Comparison of ENCODE assay signal across 8 cellular contexts in the genomic region with DNA sequence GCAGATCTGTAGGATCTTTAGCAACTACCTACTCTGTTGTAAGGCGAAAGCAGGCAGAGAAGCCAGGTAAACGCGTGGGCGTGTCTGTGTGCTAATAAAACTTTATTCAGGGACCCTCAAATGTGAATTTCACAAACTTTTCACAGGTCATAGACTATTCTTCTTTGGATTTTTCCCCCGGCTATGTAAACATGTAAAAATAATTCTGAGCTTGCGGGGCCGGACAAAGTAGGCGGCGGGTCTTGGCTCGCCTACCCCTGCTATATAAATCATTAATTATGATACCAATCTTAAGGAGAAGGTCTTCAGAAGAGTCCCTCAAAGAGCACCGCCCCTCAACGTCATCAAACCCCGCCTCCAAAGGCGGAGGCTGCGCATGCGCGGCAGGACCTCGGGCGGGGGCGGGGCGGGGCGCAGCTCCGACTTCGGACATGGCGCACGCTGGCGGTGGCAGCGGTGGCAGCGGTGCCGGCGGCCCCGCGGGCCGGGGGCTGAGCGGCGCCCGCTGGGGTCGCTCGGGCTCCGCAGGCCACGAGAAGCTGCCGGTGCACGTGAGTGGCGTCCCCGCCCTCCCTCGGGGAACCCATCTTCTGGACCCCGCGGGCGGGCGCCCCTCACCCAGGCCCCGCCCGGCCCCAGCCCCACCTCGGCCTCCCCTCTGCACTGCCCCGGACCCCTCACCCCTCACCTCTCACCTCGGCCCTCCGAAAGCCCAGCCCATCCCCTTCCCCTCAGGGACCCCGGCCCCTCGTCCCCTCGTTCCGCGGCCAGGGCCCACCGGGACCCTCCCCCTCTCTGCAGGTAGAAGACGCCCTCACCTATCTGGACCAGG. TPM values are rescaled to one million over a fixed set of nuclear protein-coding genes. Genes with fewer than 3 reads are reported as not detected.
A peak's percentile ranks its signal among the peaks of the same experiment; 100 is the strongest.
DNase-seq lines count a peak whose midpoint lies in the region; TF ChIP-seq lines count a peak whose summit lies in the region.

A gene with protein sequence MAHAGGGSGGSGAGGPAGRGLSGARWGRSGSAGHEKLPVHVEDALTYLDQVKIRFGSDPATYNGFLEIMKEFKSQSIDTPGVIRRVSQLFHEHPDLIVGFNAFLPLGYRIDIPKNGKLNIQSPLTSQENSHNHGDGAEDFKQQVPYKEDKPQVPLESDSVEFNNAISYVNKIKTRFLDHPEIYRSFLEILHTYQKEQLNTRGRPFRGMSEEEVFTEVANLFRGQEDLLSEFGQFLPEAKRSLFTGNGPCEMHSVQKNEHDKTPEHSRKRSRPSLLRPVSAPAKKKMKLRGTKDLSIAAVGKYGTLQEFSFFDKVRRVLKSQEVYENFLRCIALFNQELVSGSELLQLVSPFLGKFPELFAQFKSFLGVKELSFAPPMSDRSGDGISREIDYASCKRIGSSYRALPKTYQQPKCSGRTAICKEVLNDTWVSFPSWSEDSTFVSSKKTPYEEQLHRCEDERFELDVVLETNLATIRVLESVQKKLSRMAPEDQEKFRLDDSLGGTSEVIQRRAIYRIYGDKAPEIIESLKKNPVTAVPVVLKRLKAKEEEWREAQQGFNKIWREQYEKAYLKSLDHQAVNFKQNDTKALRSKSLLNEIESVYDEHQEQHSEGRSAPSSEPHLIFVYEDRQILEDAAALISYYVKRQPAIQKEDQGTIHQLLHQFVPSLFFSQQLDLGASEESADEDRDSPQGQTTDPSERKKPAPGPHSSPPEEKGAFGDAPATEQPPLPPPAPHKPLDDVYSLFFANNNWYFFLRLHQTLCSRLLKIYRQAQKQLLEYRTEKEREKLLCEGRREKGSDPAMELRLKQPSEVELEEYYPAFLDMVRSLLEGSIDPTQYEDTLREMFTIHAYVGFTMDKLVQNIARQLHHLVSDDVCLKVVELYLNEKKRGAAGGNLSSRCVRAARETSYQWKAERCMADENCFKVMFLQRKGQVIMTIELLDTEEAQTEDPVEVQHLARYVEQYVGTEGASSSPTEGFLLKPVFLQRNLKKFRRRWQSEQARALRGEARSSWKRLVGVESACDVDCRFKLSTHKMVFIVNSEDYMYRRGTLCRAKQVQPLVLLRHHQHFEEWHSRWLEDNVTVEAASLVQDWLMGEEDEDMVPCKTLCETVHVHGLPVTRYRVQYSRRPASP (plus strand): TSS at position 409 of the 832 bp plus-strand sequence. CDS start 23 bp downstream, at position 432.

- H3K27ac ChIP-seq in esophagus muscularis mucosa (replicated peaks in 1 of 4) (peak within 1 kb of the TSS; percentile 81 to 89 (median 87)), muscle layer of colon (ENCODE audit: low read depth, low read length) (peak within 1 kb of the TSS; percentile 78)

- H3K4me1 ChIP-seq in esophagus muscularis mucosa (peaks cover 29 to 51% (median 40%) of the 10 kb centered on the region in 4 donors), muscle layer of colon (ENCODE audit: insufficient read depth, low read length) (peaks cover 21% of the 10 kb centered on the region)

- H3K27me3 ChIP-seq in esophagus muscularis mucosa, result no peaks in the 10 kb centered on the region
- H3K27me3 ChIP-seq in muscle layer of colon (ENCODE audit: control insufficient read depth in 1 of 2, insufficient read depth in 2 of 2, low read length in 2 of 2), result no peaks in the 10 kb centered on the region

- TF ChIP-seq EP300 in esophagus muscularis mucosa (IDR thresholded peaks at IDR 0.05), result no peak

- intact Hi-C loops in esophagus muscularis mucosa (cut with DNase I), result loop anchor here (10.0 kb wide), 1 partner anchor 114 kb away; a partner anchor contains a TSS

- H3K9me3 ChIP-seq in esophagus muscularis mucosa, result no peaks in the 10 kb centered on the region
- H3K9me3 ChIP-seq in muscle layer of colon (ENCODE audit: low read length), result no peaks in the 10 kb centered on the region

- peak; percentile 80 for TF ChIP-seq POLR2A in GM18526 (IDR thresholded peaks at IDR 0.05; ENCODE audit: extremely low read depth, insufficient read length)
- TF ChIP-seq POLR2A in esophagus muscularis mucosa (IDR thresholded peaks at IDR 0.05; ENCODE audit: low read depth), result peak; percentile 19

- peak; percentile 79 for DNase-seq in A172 (ENCODE audit: low spot score)
- peak; percentile 84 for DNase-seq in Jurkat, Clone E6-1 (ENCODE audit: low read depth, low spot score)
- DNase-seq in RKO (ENCODE audit: low spot score), result peak; percentile 88
- peak; percentile 84 for DNase-seq in activated T-helper 1 cell treated with Interleukin-2 at 50 U/mL for 16 hours (ENCODE audit: low read depth)
- DNase-seq in esophagus muscularis mucosa (ENCODE audit: extremely low spot score), result peak; percentile 95
- DNase-seq in stimulated activated CD8-positive, alpha-beta memory T cell treated with anti-CD3 and anti-CD28 coated beads, Interleukin-4, amount 100 ng/mL, for 48 hours, result peak; percentile 92

- WGBS in esophagus muscularis mucosa, result 6% methylated on average over 25 of the region's 63 CpGs

- TF ChIP-seq CTCF in esophagus muscularis mucosa (IDR thresholded peaks at IDR 0.05), result peak in 1 of 3 experiments; percentile 16

- peak within 1 kb of the TSS; percentile 83 for H3K4me3 ChIP-seq in Jurkat, Clone E6-1 (ENCODE audit: low read length)
- H3K4me3 ChIP-seq in esophagus muscularis mucosa (peak within 1 kb of the TSS; percentile 88 to 96 (median 94)), muscle layer of colon (ENCODE audit: low read depth in 1 of 2, low read length in 2 of 2) (peak within 1 kb of the TSS; percentile 82 to 92)

- H3K36me3 ChIP-seq in esophagus muscularis mucosa, result peaks cover 28 to 33% (median 33%) of the 10 kb centered on the region in 4 donors
- H3K36me3 ChIP-seq in muscle layer of colon (ENCODE audit: insufficient read depth, low read length), result peaks cover 22% of the 10 kb centered on the region

- H3K9ac ChIP-seq in muscle layer of colon (ENCODE audit: low read length), result peak within 1 kb of the TSS; percentile 63

RNA-seq across cellular contexts. Expression of the gene that starts here (rescaled TPM):
- total RNA-seq in A172 (2014; rRNA removed; shearing (Covaris generic)), result 23.9 and 24.7 TPM in 2 replicates
- polyA plus RNA-seq in Jurkat, Clone E6-1 (2012; ENCODE audit: insufficient read depth, insufficient read length), result 29.0 TPM
- total RNA-seq in esophagus muscularis mucosa, result 10 to 100 TPM; 25.3 to 53.9 (median 36.1) TPM

Comparison
In these comparisons a context has a peak if more than half of its experiments do, and no peak if none do; other contexts are left out.
1. Peak in every context shown above with its lines: DNase-seq, H3K4me3 ChIP-seq and H3K27ac ChIP-seq.